20 cellular contexts compared by ENCODE assay signal in genomic region chr1:234729566-234729965, GRCh38.
DNase-seq lines count a peak whose midpoint lies in the region; ATAC-seq and TF ChIP-seq lines count a peak whose summit lies in the region.
"Had no signal": no experiment of that assay in that cellular context is flagged by ENCODE, and none has a peak within 500 bp of the region (broad histone marks: within the 10 kb centered on the region; RNA-seq: fewer than 3 reads in every experiment).

No MANE protein-coding gene starts in this region.

- peaks cover 73% of the 10 kb centered on the region for H3K4me1 Mint-ChIP-seq in T-helper 2 cell treated with Interferon-gamma antibody and Interleukin-4, amounts not matched to agents 5 μg/mL and 100 μg/mL, for 36 hours (ENCODE audit: low read depth)
- H3K4me1 Mint-ChIP-seq in activated T-helper 17 cell treated with anti-CD3 and anti-CD28 coated beads, Interleukin-2, amount 50 U/mL, for 72 hours, result peaks cover 46% of the 10 kb centered on the region

- no peak overlapping the region for H2AK5ac ChIP-seq in mesenchymal stem cell (ENCODE audit: low read length, severe bottlenecking)

- H2BK12ac ChIP-seq in mesenchymal stem cell (ENCODE audit: low read length in 2 of 2), result peak overlapping the region in 1 of 2 experiments; percentile 47

- H3K36me3 ChIP-seq in mesenchymal stem cell (ENCODE audit: control insufficient read depth in 1 of 2, insufficient read depth in 2 of 2, low read depth in 1 of 2, low read length in 2 of 2) (no peaks in the 10 kb centered on the region), prostate gland (no peaks in the 10 kb centered on the region)
- H3K36me3 ChIP-seq: gastrocnemius medialis, Peyer's patch had no signal

- H3K27ac ChIP-seq in mesenchymal stem cell (ENCODE audit: low read length, poor library complexity, severe bottlenecking) (no peak overlapping the region), prostate gland (no peak overlapping the region)

- H3K4me3 ChIP-seq in mesenchymal stem cell (ENCODE audit: insufficient read depth in 1 of 2, low read depth in 1 of 2, low read length in 2 of 2) (no peak overlapping the region), prostate gland (no peak overlapping the region)
- H3K4me3 ChIP-seq: gastrocnemius medialis, Peyer's patch had no signal

- H3K4me2 ChIP-seq in mesenchymal stem cell (ENCODE audit: low read length, poor library complexity, severe bottlenecking), result no peak overlapping the region

- no peak overlapping the region for H2BK15ac ChIP-seq in mesenchymal stem cell (ENCODE audit: low read depth, poor library complexity, severe bottlenecking)

- H3K14ac ChIP-seq in mesenchymal stem cell (ENCODE audit: low read length in 2 of 2), result peak overlapping the region in 1 of 2 experiments; percentile 18

- peak overlapping the region; percentile 12 for H4K8ac ChIP-seq in mesenchymal stem cell (ENCODE audit: low read length)

- no peaks in the 10 kb centered on the region for H3K9me3 Mint-ChIP-seq in T-helper 2 cell treated with Interferon-gamma antibody and Interleukin-4, amounts not matched to agents 5 μg/mL and 100 μg/mL, for 36 hours
- no peaks in the 10 kb centered on the region for H3K9me3 Mint-ChIP-seq in activated T-helper 17 cell treated with anti-CD3 and anti-CD28 coated beads, Interleukin-2, amount 50 U/mL, for 72 hours
- H3K9me3 Mint-ChIP-seq: stimulated activated naive CD8-positive, alpha-beta T cell treated with anti-CD3 and anti-CD28 coated beads, Interleukin-15, amount 100 ng/mL, for 72 hours; WTC11 had no signal

- no peak for ATAC-seq in activated T-helper 17 cell treated with anti-CD3 and anti-CD28 coated beads, Interleukin-2, amount 50 U/mL, for 72 hours (replicated peaks)
- ATAC-seq in GM19467 (IDR thresholded peaks at IDR 0.05; ENCODE audit: unreplicated experiment), result no peak
- ATAC-seq: gastrocnemius medialis; left ventricle myocardium superior; stimulated activated naive CD8-positive, alpha-beta T cell treated with anti-CD3 and anti-CD28 coated beads, Interleukin-15, amount 100 ng/mL, for 72 hours; WTC11 had no signal

- no peaks in the 10 kb centered on the region for H3K27me3 Mint-ChIP-seq in T-helper 2 cell treated with Interferon-gamma antibody and Interleukin-4, amounts not matched to agents 5 μg/mL and 100 μg/mL, for 36 hours (ENCODE audit: low read depth)
- H3K27me3 Mint-ChIP-seq in activated T-helper 17 cell treated with anti-CD3 and anti-CD28 coated beads, Interleukin-2, amount 50 U/mL, for 72 hours, result no peaks in the 10 kb centered on the region
- H3K27me3 Mint-ChIP-seq: stimulated activated naive CD8-positive, alpha-beta T cell treated with anti-CD3 and anti-CD28 coated beads, Interleukin-15, amount 100 ng/mL, for 72 hours had no signal

- no peak overlapping the region for H3K4me3 Mint-ChIP-seq in T-helper 2 cell treated with Interferon-gamma antibody and Interleukin-4, amounts not matched to agents 5 μg/mL and 100 μg/mL, for 36 hours
- H3K4me3 Mint-ChIP-seq in activated T-helper 17 cell treated with anti-CD3 and anti-CD28 coated beads, Interleukin-2, amount 50 U/mL, for 72 hours, result peak overlapping the region; percentile 76
- H3K4me3 Mint-ChIP-seq: WTC11 had no signal

- H2AFZ ChIP-seq in mesenchymal stem cell (ENCODE audit: low read depth, low read length), result no peak overlapping the region

- WGBS in mesenchymal stem cell, result 92% methylated on average over 5 of the region's 7 CpGs
- 93% methylated on average over 7 of the region's 7 CpGs for WGBS in prostate gland

- H3K9ac ChIP-seq in mesenchymal stem cell (ENCODE audit: low read length), result no peak overlapping the region

- no peak overlapping the region for H2BK120ac ChIP-seq in mesenchymal stem cell (ENCODE audit: low read depth, low read length)

- TF ChIP-seq POLR2A in prostate gland (IDR thresholded peaks at IDR 0.05), result no peak

- peaks cover 10% of the 10 kb centered on the region for H3K36me3 Mint-ChIP-seq in T-helper 2 cell treated with Interferon-gamma antibody and Interleukin-4, amounts not matched to agents 5 μg/mL and 100 μg/mL, for 36 hours (ENCODE audit: low read depth)
- no peaks in the 10 kb centered on the region for H3K36me3 Mint-ChIP-seq in activated T-helper 17 cell treated with anti-CD3 and anti-CD28 coated beads, Interleukin-2, amount 50 U/mL, for 72 hours (ENCODE audit: low read depth)
- H3K36me3 Mint-ChIP-seq: WTC11 had no signal

- H3K18ac ChIP-seq in mesenchymal stem cell (ENCODE audit: low read depth in 1 of 2, low read length in 2 of 2), result peak overlapping the region in 1 of 2 experiments; percentile 16

- peak overlapping the region; percentile 36 for H3K27ac Mint-ChIP-seq in T-helper 2 cell treated with Interferon-gamma antibody and Interleukin-4, amounts not matched to agents 5 μg/mL and 100 μg/mL, for 36 hours
- H3K27ac Mint-ChIP-seq in activated T-helper 17 cell treated with anti-CD3 and anti-CD28 coated beads, Interleukin-2, amount 50 U/mL, for 72 hours, result no peak overlapping the region
- H3K27ac Mint-ChIP-seq: WTC11 had no signal

- H3K9me3 ChIP-seq in mesenchymal stem cell (ENCODE audit: control insufficient read depth, low read length), result no peaks in the 10 kb centered on the region
- H3K9me3 ChIP-seq in prostate gland, result no peaks in the 10 kb centered on the region
- H3K9me3 ChIP-seq: gastrocnemius medialis, Peyer's patch had no signal

- H3K4me1 ChIP-seq in mesenchymal stem cell (ENCODE audit: control insufficient read depth, insufficient read depth, low read depth, low read length) (peaks cover 38% of the 10 kb centered on the region), prostate gland (replicated peaks) (peaks cover 28% of the 10 kb centered on the region)

- no peaks in the 10 kb centered on the region for H3K79me1 ChIP-seq in mesenchymal stem cell (replicated peaks; ENCODE audit: low read length, poor library complexity, severe bottlenecking)

- no peak for TF ChIP-seq CTCF in prostate gland (IDR thresholded peaks at IDR 0.05)

- H3K4ac ChIP-seq in mesenchymal stem cell (ENCODE audit: low read depth in 1 of 2, low read length in 2 of 2), result peak overlapping the region in 1 of 2 experiments; percentile 17

- no peak for DNase-seq in T-helper 2 cell treated with Interferon-gamma antibody and Interleukin-4, amounts not matched to agents 5 μg/mL and 100 μg/mL, for 36 hours (ENCODE audit: low spot score)
- no peak for DNase-seq in T-helper 2 cell
- DNase-seq in EL, result peak; percentile 60
- DNase-seq in mesenchymal stem cell, result no peak
- no peak for DNase-seq in COLO829 (ENCODE audit: low spot score)
- DNase-seq in prostate gland (ENCODE audit: low spot score), result no peak
- DNase-seq: 8988T; activated T-cell treated with anti-CD3 and anti-CD28 coated beads for 4 hours; amygdala; C1 segment of cervical spinal cord; gastrocnemius medialis; KG1; left ventricle myocardium superior; NCI-H1105 treated with DMSO at 0.1 percent for 48 hours; NCI-H748 treated with DMSO at 0.1 percent for 48 hours; Peyer's patch; stimulated activated naive CD8-positive, alpha-beta T cell treated with anti-CD3 and anti-CD28 coated beads, Interleukin-15, amount 100 ng/mL, for 72 hours had no signal

- intact Hi-C loops in prostate gland (cut with DNase I), result no loop called here

- H2BK5ac ChIP-seq in mesenchymal stem cell (ENCODE audit: low read depth, low read length, poor library complexity, severe bottlenecking), result no peak overlapping the region

- H4K91ac ChIP-seq in mesenchymal stem cell (ENCODE audit: low read length), result no peak overlapping the region

- H3K23ac ChIP-seq in mesenchymal stem cell (ENCODE audit: low read length in 2 of 2), result no peak overlapping the region

- H3K27me3 ChIP-seq in mesenchymal stem cell (ENCODE audit: control insufficient read depth in 1 of 2, insufficient read depth in 1 of 2, low read length in 2 of 2), result no peaks in the 10 kb centered on the region
- no peaks in the 10 kb centered on the region for H3K27me3 ChIP-seq in prostate gland (replicated peaks; ENCODE audit: insufficient read depth)
- H3K27me3 ChIP-seq: gastrocnemius medialis, Peyer's patch had no signal
